1 cellular context compared by ENCODE assay signal in genomic region chr2:128360711-128361110, GRCh38.
TF ChIP-seq lines count a peak whose summit lies in the region.

No MANE protein-coding gene starts in this region.

TF ChIP-seq in IMR-90, 13 proteins besides CTCF, POLR2A, EP300 and RAD21 (continued from another document):
- TF ChIP-seq USF2 (IDR thresholded peaks at IDR 0.05; ENCODE audit: low read depth, low read length) (no peak), CHD1 (IDR thresholded peaks at IDR 0.05; ENCODE audit: low read depth, low read length) (no peak), MXI1 (IDR thresholded peaks at IDR 0.05; ENCODE audit: borderline replicate concordance, low read depth, low read length) (no peak)
